In the genomic region with DNA sequence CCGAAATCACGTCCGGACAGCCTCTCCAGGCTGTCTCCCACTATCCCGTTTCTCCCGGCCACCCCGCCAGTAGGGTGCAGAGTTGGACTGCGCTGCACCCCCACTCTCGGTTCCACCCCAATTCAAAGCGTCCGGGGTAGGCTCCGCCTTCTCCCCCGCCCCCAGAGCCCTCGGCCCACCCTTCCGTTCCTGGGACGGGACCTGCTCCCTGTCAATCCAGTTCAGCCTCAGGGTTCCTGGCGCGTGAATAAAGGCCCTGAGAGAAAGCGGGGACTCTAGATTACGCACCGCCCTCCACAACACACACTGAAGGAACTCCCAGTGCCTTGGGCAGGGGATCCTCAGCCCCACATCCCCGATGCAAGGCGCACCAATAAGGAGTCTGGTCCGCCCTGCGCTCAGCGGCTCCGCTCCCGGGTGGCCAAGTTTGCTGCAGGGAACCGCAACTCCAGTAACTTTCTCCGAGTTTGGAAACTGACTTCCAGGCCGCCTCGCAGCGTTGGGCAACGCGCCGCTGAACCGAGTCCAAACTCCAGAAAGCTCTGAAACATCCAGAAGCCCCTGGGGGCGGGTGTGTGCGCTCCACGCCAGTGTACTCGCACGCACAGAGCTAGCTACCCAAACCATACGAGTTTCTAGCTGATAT, we compare ENCODE assay signal across 9 cellular contexts. TPM values are rescaled to one million over a fixed set of nuclear protein-coding genes. Genes with fewer than 3 reads are reported as not detected.
A peak's percentile ranks its signal among the peaks of the same experiment; 100 is the strongest.
DNase-seq lines count a peak whose midpoint lies in the region; ATAC-seq, FAIRE-seq and TF ChIP-seq lines count a peak whose summit lies in the region.
"Had no signal": no experiment of that assay in that cellular context is flagged by ENCODE, and none has a peak within 500 bp of the region (broad histone marks: within the 10 kb centered on the region; RNA-seq: fewer than 3 reads in every experiment).

No MANE protein-coding gene starts in this region.

- TF ChIP-seq CTCF in A549 (IDR thresholded peaks at IDR 0.05): 0 out of 3 replicates have a peak, but pooled peaks have one; percentile 14
- TF ChIP-seq CTCF in fibroblast of pulmonary artery (IDR thresholded peaks at IDR 0.05; ENCODE audit: low read length, missing control alignments): peak; percentile 31

- DNase-seq in A549 (ENCODE audit: low read depth in 1 of 2, low spot score in 1 of 2) (peak; percentile 22 to 57), GOT3 (lab: John Stamatoyannopoulos, UW) (peak; percentile 52), SW480 (ENCODE audit: low spot score) (peak; percentile 84), fibroblast of pulmonary artery (ENCODE audit: low read depth) (peak; percentile 94), myocyte (ENCODE audit: low read depth) (peak; percentile 92), NOMO-1 treated with dmso at 0.1 percent for 144 hours (lab: John Stamatoyannopoulos, UW; ENCODE audit: unreplicated experiment) (no peak)
- no peak for DNase-seq in activated CD4-positive, alpha-beta memory T cell treated with anti-CD3 and anti-CD28 coated beads, Interleukin-2, amount 10 ng/mL, durations not matched to agents 7 days and 5 days

- ATAC-seq in A549 (peak; percentile 72 to 85), HG02852 (IDR thresholded peaks at IDR 0.05; ENCODE audit: unreplicated experiment) (no peak)
- ATAC-seq: GM12878 had no signal

- no peaks in the 10 kb centered on the region for H3K9me3 ChIP-seq in A549

- FAIRE-seq in A549 (lab: Jason Lieb, UNC): no peak
- FAIRE-seq: GM12878 had no signal

- peak in 1 of 2 experiments; percentile 25; a peak in 1 of 5 replicates for TF ChIP-seq RAD21 in A549 (conservative IDR thresholded peaks at IDR 0.05 in 1 of 2, IDR thresholded peaks at IDR 0.05 in 1 of 2)

- H3K4me2 ChIP-seq in A549: peak overlapping the region; percentile 80

- peaks cover 45% of the 10 kb centered on the region for H3K27me3 Mint-ChIP-seq in activated CD4-positive, alpha-beta memory T cell treated with anti-CD3 and anti-CD28 coated beads, Interleukin-2, amount 10 ng/mL, durations not matched to agents 7 days and 5 days

- POLR2A ChIA-PET in A549 (lab: Yijun Ruan, JAX): no interaction called here
- POLR2A ChIA-PET in activated CD4-positive, alpha-beta memory T cell treated with anti-CD3 and anti-CD28 coated beads, Interleukin-2, amount 10 ng/mL, durations not matched to agents 7 days and 5 days (lab: Charles Lee): no interaction called here

- H3K27ac ChIP-seq in A549: peak overlapping the region; percentile 10 to 55; a peak in 3 of 6 replicates

- H3K4me3 Mint-ChIP-seq in activated CD4-positive, alpha-beta memory T cell treated with anti-CD3 and anti-CD28 coated beads, Interleukin-2, amount 10 ng/mL, durations not matched to agents 7 days and 5 days: no peak overlapping the region

- H3K4me3 ChIP-seq in A549 (peak overlapping the region; percentile 47), fibroblast of pulmonary artery (replicated peaks; ENCODE audit: low read depth, low read length) (peak overlapping the region; percentile 77)
- H3K4me3 ChIP-seq: GM12878 had no signal

- H3K4me1 Mint-ChIP-seq in activated CD4-positive, alpha-beta memory T cell treated with anti-CD3 and anti-CD28 coated beads, Interleukin-2, amount 10 ng/mL, durations not matched to agents 7 days and 5 days: no peaks in the 10 kb centered on the region

- no peak overlapping the region for H3K27ac Mint-ChIP-seq in activated CD4-positive, alpha-beta memory T cell treated with anti-CD3 and anti-CD28 coated beads, Interleukin-2, amount 10 ng/mL, durations not matched to agents 7 days and 5 days

- no peaks in the 10 kb centered on the region for H3K9me3 Mint-ChIP-seq in activated CD4-positive, alpha-beta memory T cell treated with anti-CD3 and anti-CD28 coated beads, Interleukin-2, amount 10 ng/mL, durations not matched to agents 7 days and 5 days

- 2% methylated on average over 9 of the region's 42 CpGs for WGBS in A549 (ENCODE audit: missing lambda C conversion rate)

- no peak for TF ChIP-seq EP300 in A549 (IDR thresholded peaks at IDR 0.05)

- peaks cover 8% of the 10 kb centered on the region; the same call in 2 of the 3 replicates for H3K4me1 ChIP-seq in A549

- H3K36me3 Mint-ChIP-seq in activated CD4-positive, alpha-beta memory T cell treated with anti-CD3 and anti-CD28 coated beads, Interleukin-2, amount 10 ng/mL, durations not matched to agents 7 days and 5 days (ENCODE audit: low read depth): peaks cover 3% of the 10 kb centered on the region

- no peak for TF ChIP-seq POLR2A in A549 (IDR thresholded peaks at IDR 0.05; ENCODE audit: low read length)

- CTCF ChIA-PET in A549 (lab: Yijun Ruan, JAX): no interaction called here
- CTCF ChIA-PET in activated CD4-positive, alpha-beta memory T cell treated with anti-CD3 and anti-CD28 coated beads, Interleukin-2, amount 10 ng/mL, durations not matched to agents 7 days and 5 days (lab: Charles Lee): no interaction called here

TF ChIP-seq in A549, 52 proteins besides CTCF, POLR2A, EP300 and RAD21:
- TF ChIP-seq ELK1 (IDR thresholded peaks at IDR 0.05; ENCODE audit: low read depth, low read length) (no peak), RFX5 (IDR thresholded peaks at IDR 0.05) (no peak), HDAC2 (IDR thresholded peaks at IDR 0.05) (no peak), EHMT2 (IDR thresholded peaks at IDR 0.05; ENCODE audit: low read depth) (no peak), MAFK (IDR thresholded peaks at IDR 0.05; ENCODE audit: partially characterized antibody) (no peak), HOXB13 (CRISPR knock-in tag; IDR thresholded peaks at IDR 0.05; ENCODE audit: low read depth) (no peak), NFE2L2 (conservative IDR thresholded peaks at IDR 0.05; ENCODE audit: low read length) (no peak)
- TF ChIP-seq, protein P1, sequence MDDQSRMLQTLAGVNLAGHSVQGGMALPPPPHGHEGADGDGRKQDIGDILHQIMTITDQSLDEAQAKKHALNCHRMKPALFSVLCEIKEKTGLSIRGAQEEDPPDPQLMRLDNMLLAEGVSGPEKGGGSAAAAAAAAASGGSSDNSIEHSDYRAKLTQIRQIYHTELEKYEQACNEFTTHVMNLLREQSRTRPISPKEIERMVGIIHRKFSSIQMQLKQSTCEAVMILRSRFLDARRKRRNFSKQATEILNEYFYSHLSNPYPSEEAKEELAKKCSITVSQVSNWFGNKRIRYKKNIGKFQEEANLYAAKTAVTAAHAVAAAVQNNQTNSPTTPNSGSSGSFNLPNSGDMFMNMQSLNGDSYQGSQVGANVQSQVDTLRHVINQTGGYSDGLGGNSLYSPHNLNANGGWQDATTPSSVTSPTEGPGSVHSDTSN (IDR thresholded peaks at IDR 0.05): no peak

RNA-seq across cellular contexts. Expression of gene ADAMTS9, which starts 1.9 kb away (rescaled TPM):
- polyA plus RNA-seq in A549 (2011; rRNA removed) (0.34 and 0.63 TPM in 2 replicates), A549 (2017; fragmentation: RNase III; extraction: RNeasy Plus Mini Kit Qiagen cat#74134 plus additional on column Dnase treatment) (0.68 to 1.1 TPM (median 0.69 TPM) in 3 replicates)
- polyA plus RNA-seq in A549 (2012; cell fraction: cytosol; rRNA removed): 0.15 and 0.16 TPM in 2 replicates
- polyA plus RNA-seq in A549 (2012; cell fraction: nucleus; rRNA removed): 0.22 and 0.27 TPM in 2 replicates
- polyA minus RNA-seq in A549 (2011; rRNA and poly(A)+ RNA removed): 0.63 and 1.4 TPM in 2 replicates
- total RNA-seq in myocyte: 1.0 and 5.1 TPM in 2 replicates
- 2.1 TPM for polyA plus RNA-seq in myocyte (2012)
- not detected for total RNA-seq in activated CD4-positive, alpha-beta memory T cell treated with anti-CD3 and anti-CD28 coated beads, Interleukin-2, amount 10 ng/mL, durations not matched to agents 7 days and 5 days
- total RNA-seq: GM12878 had no signal

Comparison
In these comparisons a context has a peak if more than half of its experiments do, and no peak if none do; other contexts are left out.
1. DNase-seq: peak in A549 (2 of 2), GOT3 (single experiment), SW480 (single experiment), fibroblast of pulmonary artery (single experiment) and myocyte (single experiment); none in NOMO-1 treated with dmso at 0.1 percent for 144 hours (single experiment) and activated CD4-positive, alpha-beta memory T cell treated with anti-CD3 and anti-CD28 coated beads, Interleukin-2, amount 10 ng/mL, durations not matched to agents 7 days and 5 days (single experiment).